In genomic region chr6:150014623-150015280, GRCh38 we compare ENCODE assay signal across 9 cellular contexts. TPM values are rescaled to one million over a fixed set of nuclear protein-coding genes. Genes with fewer than 3 reads are reported as not detected.
DNase-seq lines count a peak whose midpoint lies in the region; ATAC-seq and TF ChIP-seq lines count a peak whose summit lies in the region.
"Not testable (repeated sequence)": the region's sequence is repeated elsewhere in the genome, so short reads cannot be mapped to it uniquely, and the experiment has no call there.
"Had no signal": no experiment of that assay in that cellular context is flagged by ENCODE, and none has a peak within 500 bp of the region (broad histone marks: within the 10 kb centered on the region; RNA-seq: fewer than 3 reads in every experiment).

No MANE protein-coding gene starts in this region.

- not testable (repeated sequence) for H3K9me3 ChIP-seq in Panc1 (ENCODE audit: control insufficient read depth, insufficient read depth, low read depth, low read length); mammary epithelial cell (replicated peaks; ENCODE audit: insufficient read depth, low read length); hepatocyte (ENCODE audit: low read depth)

- H3K36me3 ChIP-seq in ACC112 (ENCODE audit: insufficient read depth, low read length); GM23338 (ENCODE audit: insufficient read depth); Panc1 (ENCODE audit: control insufficient read depth, insufficient read depth, low read length); mammary epithelial cell (ENCODE audit: insufficient read depth, low read length); hepatocyte (replicated peaks; ENCODE audit: insufficient read depth, low read depth): not testable (repeated sequence)

- H3K4me1 ChIP-seq in ACC112 (ENCODE audit: control insufficient read depth, insufficient read depth, low read length, unreplicated experiment); GM23338 (ENCODE audit: insufficient read depth); Panc1 (ENCODE audit: control insufficient read depth, insufficient read depth, low read length); mammary epithelial cell (ENCODE audit: insufficient read depth, low read length); hepatocyte (ENCODE audit: insufficient read depth): not testable (repeated sequence)

- in situ Hi-C loops in Panc1 (cut with HindIII; ENCODE audit: low pct_unique_long_range_greater_than_20kb, low sequenced_read_pairs) = not testable (repeated sequence)
- in situ Hi-C loops in mammary epithelial cell (cut with MboI; ENCODE audit: low sequenced_read_pairs in 2 of 2) = loop anchor here (5.0 to 25.0 kb wide), 2 partner anchors 72 to 177 kb away; partner anchors contain the start of gene ULBP2 (in 2 of the 2)

- TF ChIP-seq CTCF in GM23338 (conservative IDR thresholded peaks at IDR 0.05; ENCODE audit: low read depth in 2 of 2); Panc1 (IDR thresholded peaks at IDR 0.05); mammary epithelial cell (conservative IDR thresholded peaks at IDR 0.05 in 1 of 2, IDR thresholded peaks at IDR 0.05 in 1 of 2; ENCODE audit: extremely low read depth in 1 of 2, insufficient read depth in 1 of 2, low read depth in 1 of 2, low read length in 2 of 2); hepatocyte (IDR thresholded peaks at IDR 0.05; ENCODE audit: poor library complexity): not testable (repeated sequence)

- not testable (repeated sequence) for H3K4me1 Mint-ChIP-seq in GM23338
- H3K4me1 Mint-ChIP-seq in activated CD8-positive, alpha-beta memory T cell treated with anti-CD3 and anti-CD28 coated beads, Interleukin-2, amount 10 ng/mL, durations not matched to agents 7 days and 5 days = peaks cover 29% of the 10 kb centered on the region
- peaks cover 15 to 19% (median 17%) of the 10 kb centered on the region in 3 donors for H3K4me1 Mint-ChIP-seq in naive B cell
- peaks cover 29% of the 10 kb centered on the region for H3K4me1 Mint-ChIP-seq in stimulated activated effector memory CD8-positive, alpha-beta T cell treated with anti-CD3 and anti-CD28 coated beads, Interleukin-12 subunit alpha, Interleukin-12 subunit beta, amount 100 ng/mL, for 72 hours

- not testable (repeated sequence) for H3K27ac ChIP-seq in ACC112 (ENCODE audit: low read depth, low read length); GM23338 (ENCODE audit: low read depth); Panc1 (ENCODE audit: low read length); mammary epithelial cell (ENCODE audit: insufficient read depth, low read depth, low read length); hepatocyte

- H3K27me3 Mint-ChIP-seq in GM23338 (ENCODE audit: insufficient read depth, low read depth, poor library complexity) (peaks cover 83% of the 10 kb centered on the region), naive B cell (peaks cover 72 to 84% (median 72%) of the 10 kb centered on the region in 3 donors)
- peaks cover 88% of the 10 kb centered on the region for H3K27me3 Mint-ChIP-seq in activated CD8-positive, alpha-beta memory T cell treated with anti-CD3 and anti-CD28 coated beads, Interleukin-2, amount 10 ng/mL, durations not matched to agents 7 days and 5 days

- not testable (repeated sequence) for H3K9ac ChIP-seq in mammary epithelial cell (ENCODE audit: insufficient read depth, low read length)

- WGBS in mammary epithelial cell (ENCODE audit: low coverage, missing lambda C conversion rate) = no CpG with 5 or more reads among the region's 50 CpGs
- WGBS in hepatocyte (ENCODE audit: low lambda C conversion rate, missing lambda C conversion rate) = 11% methylated on average over 32 of the region's 50 CpGs

- not testable (repeated sequence) for H3K9me2 ChIP-seq in GM23338 (ENCODE audit: insufficient read depth); hepatocyte (replicated peaks; ENCODE audit: insufficient read depth)

- CTCF ChIA-PET in Panc1 (lab: Charles Lee); activated CD8-positive, alpha-beta memory T cell treated with anti-CD3 and anti-CD28 coated beads, Interleukin-2, amount 10 ng/mL, durations not matched to agents 7 days and 5 days (lab: Charles Lee); mammary epithelial cell (lab: Charles Lee; ENCODE audit: low non-redundant PET): not testable (repeated sequence)

- not testable (repeated sequence) for DNase-seq in GM23338 (ENCODE audit: low spot score); Panc1 (ENCODE audit: low read depth, low spot score); activated CD8-positive, alpha-beta memory T cell treated with anti-CD3 and anti-CD28 coated beads, Interleukin-2, amount 10 ng/mL, durations not matched to agents 7 days and 5 days; mammary epithelial cell; hepatocyte (ENCODE audit: low spot score); naive B cell; stimulated activated effector memory CD8-positive, alpha-beta T cell treated with anti-CD3 and anti-CD28 coated beads, Interleukin-12 subunit alpha, Interleukin-12 subunit beta, amount 100 ng/mL, for 72 hours (ENCODE audit: low spot score in 2 of 2)

- H3K4me2 ChIP-seq in GM23338 = 0 out of 2 replicates have a peak overlapping the region, but pooled peaks have one; percentile 62
- peak overlapping the region; percentile 68 for H3K4me2 ChIP-seq in mammary epithelial cell (ENCODE audit: insufficient read depth, low read depth, low read length)
- peak overlapping the region; percentile 64 for H3K4me2 ChIP-seq in hepatocyte

- H3K4me3 ChIP-seq in ACC112 (ENCODE audit: low read depth, low read length) (peak overlapping the region; percentile 54), GM23338 (peak overlapping the region; percentile 42; the same call in 1 of the 2 replicates), Panc1 (ENCODE audit: low read depth in 2 of 2, low read length in 2 of 2) (peak overlapping the region in 1 of 2 experiments; percentile 11; a peak in 1 of 4 replicates), mammary epithelial cell (replicated peaks in 1 of 3; ENCODE audit: insufficient read depth in 1 of 3, low read depth in 2 of 3, low read length in 3 of 3) (peak overlapping the region in 2 of 3 experiments; percentile 16 to 28)
- not testable (repeated sequence) for H3K4me3 ChIP-seq in hepatocyte

- H3K79me2 ChIP-seq in ACC112 (ENCODE audit: control insufficient read depth, insufficient read depth, low read length, unreplicated experiment); GM23338 (replicated peaks; ENCODE audit: insufficient read depth); mammary epithelial cell (ENCODE audit: insufficient read depth, low read length); hepatocyte: not testable (repeated sequence)

- H4K20me1 ChIP-seq in GM23338 (replicated peaks; ENCODE audit: insufficient read depth); mammary epithelial cell (ENCODE audit: insufficient read depth, low read length); hepatocyte (ENCODE audit: insufficient read depth, poor library complexity, severe bottlenecking): not testable (repeated sequence)

- ATAC-seq in GM23338 = peak; percentile 28
- peak; percentile 14; the same call in 1 of the 2 replicates for ATAC-seq in Panc1
- peak; percentile 13 for ATAC-seq in activated CD8-positive, alpha-beta memory T cell treated with anti-CD3 and anti-CD28 coated beads, Interleukin-2, amount 10 ng/mL, durations not matched to agents 7 days and 5 days
- ATAC-seq in naive B cell (ENCODE audit: low read depth in 2 of 2) = peak in 1 of 2 donors; percentile 17
- not testable (repeated sequence) for ATAC-seq in stimulated activated effector memory CD8-positive, alpha-beta T cell treated with anti-CD3 and anti-CD28 coated beads, Interleukin-12 subunit alpha, Interleukin-12 subunit beta, amount 100 ng/mL, for 72 hours

- H3K27me3 ChIP-seq in ACC112 (ENCODE audit: insufficient read depth, low read length) (peaks cover 76% of the 10 kb centered on the region), GM23338 (ENCODE audit: insufficient read depth) (peaks cover 97% of the 10 kb centered on the region), Panc1 (ENCODE audit: control insufficient read depth, insufficient read depth, low read length) (peaks cover 15% of the 10 kb centered on the region), hepatocyte (peaks cover 85% of the 10 kb centered on the region)
- H3K27me3 ChIP-seq in mammary epithelial cell (ENCODE audit: insufficient read depth, low read length) = not testable (repeated sequence)

- not testable (repeated sequence) for H3F3A ChIP-seq in GM23338 (replicated peaks; ENCODE audit: low read depth)

- not testable (repeated sequence) for H3K36me3 Mint-ChIP-seq in GM23338 (ENCODE audit: low read depth); activated CD8-positive, alpha-beta memory T cell treated with anti-CD3 and anti-CD28 coated beads, Interleukin-2, amount 10 ng/mL, durations not matched to agents 7 days and 5 days; naive B cell; stimulated activated effector memory CD8-positive, alpha-beta T cell treated with anti-CD3 and anti-CD28 coated beads, Interleukin-12 subunit alpha, Interleukin-12 subunit beta, amount 100 ng/mL, for 72 hours

- H3K9me3 Mint-ChIP-seq in GM23338; activated CD8-positive, alpha-beta memory T cell treated with anti-CD3 and anti-CD28 coated beads, Interleukin-2, amount 10 ng/mL, durations not matched to agents 7 days and 5 days (ENCODE audit: low read depth); naive B cell; stimulated activated effector memory CD8-positive, alpha-beta T cell treated with anti-CD3 and anti-CD28 coated beads, Interleukin-12 subunit alpha, Interleukin-12 subunit beta, amount 100 ng/mL, for 72 hours: not testable (repeated sequence)

- dilution Hi-C loops in mammary epithelial cell (cut with HindIII; ENCODE audit: low sequenced_read_pairs) = not testable (repeated sequence)

- H3K27ac Mint-ChIP-seq in GM23338; activated CD8-positive, alpha-beta memory T cell treated with anti-CD3 and anti-CD28 coated beads, Interleukin-2, amount 10 ng/mL, durations not matched to agents 7 days and 5 days; stimulated activated effector memory CD8-positive, alpha-beta T cell treated with anti-CD3 and anti-CD28 coated beads, Interleukin-12 subunit alpha, Interleukin-12 subunit beta, amount 100 ng/mL, for 72 hours: not testable (repeated sequence)
- H3K27ac Mint-ChIP-seq in naive B cell = peak overlapping the region in 1 of 6 donors; percentile 15

- H3K4me3 Mint-ChIP-seq in GM23338 = peak overlapping the region; percentile 52; the same call in 2 of the 3 replicates
- peak overlapping the region; percentile 40 for H3K4me3 Mint-ChIP-seq in activated CD8-positive, alpha-beta memory T cell treated with anti-CD3 and anti-CD28 coated beads, Interleukin-2, amount 10 ng/mL, durations not matched to agents 7 days and 5 days
- peak overlapping the region in 7 of 8 donors; percentile 4 to 76 (median 18) for H3K4me3 Mint-ChIP-seq in naive B cell
- peak overlapping the region; percentile 15 for H3K4me3 Mint-ChIP-seq in stimulated activated effector memory CD8-positive, alpha-beta T cell treated with anti-CD3 and anti-CD28 coated beads, Interleukin-12 subunit alpha, Interleukin-12 subunit beta, amount 100 ng/mL, for 72 hours

- intact Hi-C loops in Panc1 (cut with micrococcal nuclease; ENCODE audit: unreplicated experiment) = not testable (repeated sequence)
- intact Hi-C loops in mammary epithelial cell (cut with micrococcal nuclease) = loop anchor here (5.0 to 10.0 kb wide), 3 partner anchors 292 to 450 kb away; partner anchors contain the start of gene GINM1

- POLR2A ChIA-PET in Panc1 (lab: Charles Lee) = not testable (repeated sequence)

- not testable (repeated sequence) for H2AFZ ChIP-seq in ACC112 (ENCODE audit: low read length, unreplicated experiment); GM23338; hepatocyte
- peak overlapping the region; percentile 67 for H2AFZ ChIP-seq in mammary epithelial cell (ENCODE audit: low read depth, low read length)

- not testable (repeated sequence) for BruUV-seq in Panc1 (replicated peaks; lab: Mats Ljungman, UMichigan); mammary epithelial cell (replicated peaks; lab: Mats Ljungman, UMichigan)

RNA-seq across cellular contexts. Expression of gene RAET1L, which starts 10.6 kb away (rescaled TPM):
- total RNA-seq in GM23338 (2014; rRNA removed; shearing (Covaris generic)) = not detected in 2 replicates
- polyA plus RNA-seq in GM23338 (2016; fragmentation: Nextera tagmentation; extraction: Ambion mirVana) (not detected in 2 replicates), mammary epithelial cell (3.3 TPM), hepatocyte (not detected in 2 replicates), naive B cell (ENCODE audit: low read depth in 6 of 6) (not detected)
- total RNA-seq in Panc1 (2021; ENCODE audit: unreplicated experiment) (not detected), mammary epithelial cell (1 to 10 TPM; 1.0 to 2.6 TPM), hepatocyte (not detected in 2 replicates)
- not detected for polyA plus RNA-seq in Panc1 (2012; ENCODE audit: insufficient read length)
- not detected for total RNA-seq in activated CD8-positive, alpha-beta memory T cell treated with anti-CD3 and anti-CD28 coated beads, Interleukin-2, amount 10 ng/mL, durations not matched to agents 7 days and 5 days
- not detected for polyA minus RNA-seq in mammary epithelial cell

RNA-seq across cellular contexts. Expression of gene ULBP1, which starts 51.0 kb away (rescaled TPM):
- total RNA-seq in GM23338 (2014; rRNA removed; shearing (Covaris generic)) = 1.0 and 1.7 TPM in 2 replicates
- polyA plus RNA-seq in GM23338 (2016; fragmentation: Nextera tagmentation; extraction: Ambion mirVana) (0.74 and 1.3 TPM in 2 replicates), mammary epithelial cell (1.3 TPM), hepatocyte (0.27 TPM in 1 of 2 replicates, not detected in the other), naive B cell (ENCODE audit: low read depth in 6 of 6) (not detected)
- total RNA-seq in Panc1 (2021; ENCODE audit: unreplicated experiment) (3.1 TPM), mammary epithelial cell (10 to 100 TPM in 1 of 2 donors, 1 to 10 TPM in 1; 5.2 to 23.5 TPM), hepatocyte (0.27 and 0.28 TPM in 2 replicates)
- 5.4 TPM for polyA plus RNA-seq in Panc1 (2012; ENCODE audit: insufficient read length)
- 1 to 10 TPM in 1 of 2 experiments, under 1 TPM in 1; 0.82 to 1.2 TPM for total RNA-seq in activated CD8-positive, alpha-beta memory T cell treated with anti-CD3 and anti-CD28 coated beads, Interleukin-2, amount 10 ng/mL, durations not matched to agents 7 days and 5 days
- polyA minus RNA-seq in mammary epithelial cell = not detected
- total RNA-seq: MCF 10A had no signal

RNA-seq across cellular contexts. Expression of gene ULBP3, which starts 54.2 kb away (rescaled TPM):
- 3.3 and 4.2 TPM in 2 replicates for total RNA-seq in GM23338 (2014; rRNA removed; shearing (Covaris generic))
- polyA plus RNA-seq in GM23338 (2016; fragmentation: Nextera tagmentation; extraction: Ambion mirVana) = 0.56 and 0.60 TPM in 2 replicates
- total RNA-seq in Panc1 (2021; ENCODE audit: unreplicated experiment) = 2.4 TPM
- polyA plus RNA-seq in Panc1 (2012; ENCODE audit: insufficient read length) = 1.6 TPM
- 1 to 10 TPM; 1.4 to 2.1 TPM for total RNA-seq in activated CD8-positive, alpha-beta memory T cell treated with anti-CD3 and anti-CD28 coated beads, Interleukin-2, amount 10 ng/mL, durations not matched to agents 7 days and 5 days
- 10 to 100 TPM; 14.5 to 28.5 TPM for total RNA-seq in mammary epithelial cell
- polyA plus RNA-seq in mammary epithelial cell = 19.6 TPM
- polyA minus RNA-seq in mammary epithelial cell = 22.9 TPM
- total RNA-seq in hepatocyte = 5.1 and 6.6 TPM in 2 replicates
- 2.6 and 4.3 TPM in 2 replicates for polyA plus RNA-seq in hepatocyte
- polyA plus RNA-seq in naive B cell (ENCODE audit: low read depth in 6 of 6) = not detected
